34 cellular contexts compared by ENCODE assay signal in genomic region chr5:64759960-64760695, GRCh38. TPM values are rescaled to one million over a fixed set of nuclear protein-coding genes. Genes with fewer than 3 reads are reported as not detected.
DNase-seq lines count a peak whose midpoint lies in the region; ATAC-seq and TF ChIP-seq lines count a peak whose summit lies in the region.
"Had no signal": no experiment of that assay in that cellular context is flagged by ENCODE, and none has a peak within 500 bp of the region (broad histone marks: within the 10 kb centered on the region; RNA-seq: fewer than 3 reads in every experiment).

No MANE protein-coding gene starts in this region.

- H4K20me1 ChIP-seq in neural cell (ENCODE audit: insufficient read depth): no peaks in the 10 kb centered on the region

- H3K79me2 ChIP-seq in neural cell (replicated peaks; ENCODE audit: insufficient read depth, low read length): peaks cover 31% of the 10 kb centered on the region

- H3K4me1 ChIP-seq in HEK293 (ENCODE audit: control insufficient read depth, insufficient read depth, low read length) (peaks cover 11% of the 10 kb centered on the region; the same call in 1 of the 2 replicates), esophagus muscularis mucosa (peaks cover 0 to 25% (median 14%) of the 10 kb centered on the region in 4 donors)
- H3K4me1 ChIP-seq: BLaER1 treated with 17β-estradiol and CSF1 and Interleukin-3, amounts not matched to agents 10 nM and 100 nM; Caco-2; thyroid gland had no signal

- TF ChIP-seq EP300 in neural cell (conservative IDR thresholded peaks at IDR 0.05; ENCODE audit: poor library complexity, severe bottlenecking) (peak; percentile 21), esophagus muscularis mucosa (IDR thresholded peaks at IDR 0.05) (no peak)

- peaks cover 15% of the 10 kb centered on the region for H3K36me3 Mint-ChIP-seq in endothelial cell (ENCODE audit: low read depth, unreplicated experiment)
- peaks cover 8% of the 10 kb centered on the region for H3K36me3 Mint-ChIP-seq in activated CD4-positive, alpha-beta T cell treated with anti-CD3 and anti-CD28 coated beads, Interleukin-2, amount 10 ng/mL, durations not matched to agents 24 days and 14 days (ENCODE audit: low read depth)

- POLR2A ChIA-PET in HEK293 (lab: Yijun Ruan, JAX): no interaction called here

- peaks cover 18% of the 10 kb centered on the region for H3K4me1 Mint-ChIP-seq in endothelial cell (ENCODE audit: unreplicated experiment)
- peaks cover 9% of the 10 kb centered on the region for H3K4me1 Mint-ChIP-seq in activated CD4-positive, alpha-beta T cell treated with anti-CD3 and anti-CD28 coated beads, Interleukin-2, amount 10 ng/mL, durations not matched to agents 24 days and 14 days

- no peak for TF ChIP-seq RAD21 in neural cell (conservative IDR thresholded peaks at IDR 0.05)

- WGBS in esophagus muscularis mucosa: 79% methylated on average over 4 of the region's 4 CpGs

- no peaks in the 10 kb centered on the region for H3K27me3 Mint-ChIP-seq in endothelial cell (ENCODE audit: unreplicated experiment)
- no peaks in the 10 kb centered on the region for H3K27me3 Mint-ChIP-seq in activated CD4-positive, alpha-beta T cell treated with anti-CD3 and anti-CD28 coated beads, Interleukin-2, amount 10 ng/mL, durations not matched to agents 24 days and 14 days
- H3K27me3 Mint-ChIP-seq: activated CD4-positive, alpha-beta memory T cell treated with anti-CD3 and anti-CD28 coated beads for 36 hours; stimulated activated naive CD8-positive, alpha-beta T cell treated with anti-CD3 and anti-CD28 coated beads, Interleukin-15, amount 100 ng/mL, for 72 hours had no signal

- intact Hi-C loops in activated CD4-positive, alpha-beta T cell treated with anti-CD3 and anti-CD28 coated beads, Interleukin-2, amount 10 ng/mL, durations not matched to agents 24 days and 14 days (cut with micrococcal nuclease): no loop called here
- intact Hi-C loops in esophagus muscularis mucosa (cut with DNase I): no loop called here

- H3K4me2 ChIP-seq in neural cell (ENCODE audit: low read length): no peak overlapping the region
- H3K4me2 ChIP-seq: BLaER1 treated with 17β-estradiol and CSF1 and Interleukin-3, amounts not matched to agents 10 nM and 100 nM; hepatocyte had no signal

- no peak for TF ChIP-seq CTCF in HEK293 (tag by site-specific recombination; IDR thresholded peaks at IDR 0.05)
- no peak for TF ChIP-seq CTCF in endothelial cell (IDR thresholded peaks at IDR 0.05; ENCODE audit: unreplicated experiment)
- TF ChIP-seq CTCF in neural cell (IDR thresholded peaks at IDR 0.05; ENCODE audit: poor library complexity, severe bottlenecking): no peak
- TF ChIP-seq CTCF in esophagus muscularis mucosa (IDR thresholded peaks at IDR 0.05): no peak

- CTCF ChIA-PET in HEK293 (lab: Yijun Ruan, JAX): no interaction called here

- H3K9ac ChIP-seq in neural cell (ENCODE audit: low read length): no peak overlapping the region
- H3K9ac ChIP-seq: BLaER1 treated with 17β-estradiol and CSF1 and Interleukin-3, amounts not matched to agents 10 nM and 100 nM had no signal

- H3K4me3 Mint-ChIP-seq in endothelial cell (ENCODE audit: unreplicated experiment): no peak overlapping the region
- H3K4me3 Mint-ChIP-seq in activated CD4-positive, alpha-beta T cell treated with anti-CD3 and anti-CD28 coated beads, Interleukin-2, amount 10 ng/mL, durations not matched to agents 24 days and 14 days: no peak overlapping the region
- H3K4me3 Mint-ChIP-seq: activated CD4-positive, alpha-beta memory T cell treated with anti-CD3 and anti-CD28 coated beads for 36 hours; activated naive CD4-positive, alpha-beta T cell treated with anti-CD3 and anti-CD28 coated beads for 36 hours; activated T-helper 1 cell treated with anti-CD3 and anti-CD28 coated beads, Interleukin-12 subunit alpha, Interleukin-12 subunit beta, Interleukin-2, Interleukin-4 antibody, amounts not matched to agents 30 ng/mL and 10 ng/mL and 1 ng/mL, durations not matched to agents 14 hours and 24 hours and 36 hours; stimulated activated naive CD8-positive, alpha-beta T cell treated with anti-CD3 and anti-CD28 coated beads, Interleukin-15, amount 100 ng/mL, for 72 hours had no signal

- no peaks in the 10 kb centered on the region for H3K9me2 ChIP-seq in neural cell (ENCODE audit: insufficient read depth, low read length)

- H3F3A ChIP-seq in neural cell (ENCODE audit: insufficient read depth, low read length, poor library complexity, severe bottlenecking): no peaks in the 10 kb centered on the region

- H3K27ac ChIP-seq in HEK293 (ENCODE audit: extremely low read depth, low read depth, low read length) (no peak overlapping the region), neural cell (ENCODE audit: low read length) (peak overlapping the region; percentile 43), esophagus muscularis mucosa (replicated peaks in 1 of 4) (no peak overlapping the region)
- H3K27ac ChIP-seq: adrenal gland; BLaER1 treated with 17β-estradiol and CSF1 and Interleukin-3, amounts not matched to agents 10 nM and 100 nM; brain microvascular endothelial cell; hepatocyte; thyroid gland; vagina had no signal

- ATAC-seq in HG02588 (IDR thresholded peaks at IDR 0.05; ENCODE audit: unreplicated experiment): no peak
- ATAC-seq: activated CD4-positive, CD25-positive, alpha-beta regulatory T cell treated with anti-CD3 and anti-CD28 coated beads, Interleukin-2, amount 50 U/mL, for 24 hours; esophagus mucosa; left colon; Panc1; stimulated activated naive CD8-positive, alpha-beta T cell treated with anti-CD3 and anti-CD28 coated beads, Interleukin-15, amount 100 ng/mL, for 72 hours had no signal

- no peaks in the 10 kb centered on the region for H3K9me3 Mint-ChIP-seq in endothelial cell (ENCODE audit: unreplicated experiment)
- H3K9me3 Mint-ChIP-seq in activated CD4-positive, alpha-beta T cell treated with anti-CD3 and anti-CD28 coated beads, Interleukin-2, amount 10 ng/mL, durations not matched to agents 24 days and 14 days: no peaks in the 10 kb centered on the region
- H3K9me3 Mint-ChIP-seq: activated CD4-positive, alpha-beta memory T cell treated with anti-CD3 and anti-CD28 coated beads for 36 hours; activated naive CD4-positive, alpha-beta T cell treated with anti-CD3 and anti-CD28 coated beads for 36 hours; activated T-helper 1 cell treated with anti-CD3 and anti-CD28 coated beads, Interleukin-12 subunit alpha, Interleukin-12 subunit beta, Interleukin-2, Interleukin-4 antibody, amounts not matched to agents 30 ng/mL and 10 ng/mL and 1 ng/mL, durations not matched to agents 14 hours and 24 hours and 36 hours; stimulated activated naive CD8-positive, alpha-beta T cell treated with anti-CD3 and anti-CD28 coated beads, Interleukin-15, amount 100 ng/mL, for 72 hours had no signal

- H3K4me3 ChIP-seq in HEK293 (ENCODE audit: low read depth, low read length) (no peak overlapping the region), neural cell (ENCODE audit: low read length) (peak overlapping the region; percentile 44), esophagus muscularis mucosa (no peak overlapping the region)
- H3K4me3 ChIP-seq: adrenal gland; BLaER1 treated with 17β-estradiol and CSF1 and Interleukin-3, amounts not matched to agents 10 nM and 100 nM; hepatocyte; thyroid gland; vagina had no signal

- H3K9me3 ChIP-seq in HEK293 (ENCODE audit: control insufficient read depth, insufficient read depth, low read depth, low read length) (no peaks in the 10 kb centered on the region), neural cell (ENCODE audit: low read length) (no peaks in the 10 kb centered on the region), esophagus muscularis mucosa (no peaks in the 10 kb centered on the region)
- H3K9me3 ChIP-seq: adrenal gland; BLaER1 treated with 17β-estradiol and CSF1 and Interleukin-3, amounts not matched to agents 10 nM and 100 nM; Caco-2; thyroid gland; vagina had no signal

- H3K27me3 ChIP-seq in neural cell (ENCODE audit: insufficient read depth, low read depth, low read length): no peaks in the 10 kb centered on the region
- H3K27me3 ChIP-seq in esophagus muscularis mucosa: no peaks in the 10 kb centered on the region
- H3K27me3 ChIP-seq: adrenal gland; BLaER1 treated with 17β-estradiol and CSF1 and Interleukin-3, amounts not matched to agents 10 nM and 100 nM; brain microvascular endothelial cell; hepatocyte; thyroid gland; vagina had no signal

- peaks cover 0 to 21% of the 10 kb centered on the region in 2 experiments; a peak in 2 of 3 replicates for H3K36me3 ChIP-seq in HEK293 (ENCODE audit: control insufficient read depth in 2 of 2, insufficient read depth in 1 of 2, low read length in 2 of 2)
- H3K36me3 ChIP-seq in neural cell (ENCODE audit: insufficient read depth, low read length): no peaks in the 10 kb centered on the region
- peaks cover 0 to 28% (median 6%) of the 10 kb centered on the region in 4 donors for H3K36me3 ChIP-seq in esophagus muscularis mucosa
- H3K36me3 ChIP-seq: brain microvascular endothelial cell, vagina had no signal

- TF ChIP-seq POLR2A in esophagus muscularis mucosa (IDR thresholded peaks at IDR 0.05; ENCODE audit: low read depth): no peak

- peak overlapping the region; percentile 67 for H3K27ac Mint-ChIP-seq in endothelial cell (ENCODE audit: unreplicated experiment)
- H3K27ac Mint-ChIP-seq in activated CD4-positive, alpha-beta T cell treated with anti-CD3 and anti-CD28 coated beads, Interleukin-2, amount 10 ng/mL, durations not matched to agents 24 days and 14 days: no peak overlapping the region
- H3K27ac Mint-ChIP-seq: activated CD4-positive, alpha-beta memory T cell treated with anti-CD3 and anti-CD28 coated beads for 36 hours; activated naive CD4-positive, alpha-beta T cell treated with anti-CD3 and anti-CD28 coated beads for 36 hours; activated T-helper 1 cell treated with anti-CD3 and anti-CD28 coated beads, Interleukin-12 subunit alpha, Interleukin-12 subunit beta, Interleukin-2, Interleukin-4 antibody, amounts not matched to agents 30 ng/mL and 10 ng/mL and 1 ng/mL, durations not matched to agents 14 hours and 24 hours and 36 hours; stimulated activated naive CD8-positive, alpha-beta T cell treated with anti-CD3 and anti-CD28 coated beads, Interleukin-15, amount 100 ng/mL, for 72 hours had no signal

- peak; percentile 74 for DNase-seq in OCI-M1 (lab: John Stamatoyannopoulos, UW)
- no peak for DNase-seq in endothelial cell (ENCODE audit: low spot score)
- no peak for DNase-seq in activated CD4-positive, alpha-beta T cell treated with anti-CD3 and anti-CD28 coated beads, Interleukin-2, amount 10 ng/mL, durations not matched to agents 24 days and 14 days
- no peak for DNase-seq in NCI-H146 (lab: John Stamatoyannopoulos, UW)
- DNase-seq in esophagus muscularis mucosa (ENCODE audit: extremely low spot score): no peak
- DNase-seq: activated CD4-positive, alpha-beta memory T cell treated with anti-CD3 and anti-CD28 coated beads for 36 hours; activated CD8-positive, alpha-beta memory T cell treated with anti-CD3 and anti-CD28 coated beads, Interleukin-2, amount 50 U/mL, for 4 hours; activated naive CD4-positive, alpha-beta T cell treated with anti-CD3 and anti-CD28 coated beads for 36 hours; adrenal gland; brain microvascular endothelial cell; Caco-2; DMS79; foreskin melanocyte; KG1; left colon; mammary epithelial cell; MM.1S; NCI-H1417 treated with DMSO at 0.1 percent for 48 hours; NCI-H524; SHP77; small intestine; stimulated activated naive CD8-positive, alpha-beta T cell treated with anti-CD3 and anti-CD28 coated beads, Interleukin-15, amount 100 ng/mL, for 72 hours; T1000; thyroid gland had no signal

- H2AFZ ChIP-seq in neural cell (ENCODE audit: low read depth, low read length): no peak overlapping the region
- H2AFZ ChIP-seq: hepatocyte had no signal

RNA-seq across cellular contexts. Expression of gene SREK1IP1, which starts 8.4 kb away (rescaled TPM):
- total RNA-seq in endothelial cell (ENCODE audit: unreplicated experiment) (28.8 TPM), esophagus muscularis mucosa (10 to 100 TPM; 10.7 to 17.4 (median 11.0) TPM)
- polyA plus RNA-seq in neural cell: 13.6 and 23.5 TPM in 2 replicates
- polyA minus RNA-seq in neural cell: 27.3 and 31.0 TPM in 2 replicates
- total RNA-seq in activated CD4-positive, alpha-beta T cell treated with anti-CD3 and anti-CD28 coated beads, Interleukin-2, amount 10 ng/mL, durations not matched to agents 24 days and 14 days: 31.1 and 34.8 TPM in 2 replicates

RNA-seq across cellular contexts. Expression of gene CWC27, which starts 8.6 kb away (rescaled TPM):
- total RNA-seq in endothelial cell (ENCODE audit: unreplicated experiment) (29.3 TPM), esophagus muscularis mucosa (10 to 100 TPM; 12.3 to 21.2 (median 13.4) TPM)
- 21.6 and 26.2 TPM in 2 replicates for polyA plus RNA-seq in neural cell
- polyA minus RNA-seq in neural cell: 40.7 and 54.4 TPM in 2 replicates
- total RNA-seq in activated CD4-positive, alpha-beta T cell treated with anti-CD3 and anti-CD28 coated beads, Interleukin-2, amount 10 ng/mL, durations not matched to agents 24 days and 14 days: 31.8 and 32.4 TPM in 2 replicates
